ENCODE assay signal across 14 cellular contexts in genomic region chr14:76987956-76988520, GRCh38. TPM values are rescaled to one million over a fixed set of nuclear protein-coding genes. Genes with fewer than 3 reads are reported as not detected.
A peak's percentile ranks its signal among the peaks of the same experiment; 100 is the strongest.
DNase-seq lines count a peak whose midpoint lies in the region; ATAC-seq and TF ChIP-seq lines count a peak whose summit lies in the region.
"Had no signal": no experiment of that assay in that cellular context is flagged by ENCODE, and none has a peak within 500 bp of the region (broad histone marks: within the 10 kb centered on the region; RNA-seq: fewer than 3 reads in every experiment).

No MANE protein-coding gene starts in this region.

- H2BK20ac ChIP-seq in H9 (ENCODE audit: low read depth, low read length, poor library complexity, severe bottlenecking), result no peak overlapping the region

- H3K27ac Mint-ChIP-seq in H9 (peak overlapping the region in 2 of 3 experiments; percentile 34 to 66; a peak in 2 of 7 replicates), WTC11 (peak overlapping the region; percentile 24), memory B cell (peak overlapping the region; percentile 69), progenitor cell of endocrine pancreas (peak overlapping the region; percentile 57)

- H3K9ac ChIP-seq in H9 (ENCODE audit: extremely low read depth, insufficient read length, low read length), result no peak overlapping the region

- H3K23ac ChIP-seq in H9 (ENCODE audit: insufficient read length, low read depth, low read length), result no peak overlapping the region

- H2AK5ac ChIP-seq in H9 (ENCODE audit: insufficient read length, low read length), result no peak overlapping the region

- H3K4me3 Mint-ChIP-seq in H9 (no peak overlapping the region), WTC11 (no peak overlapping the region), memory B cell (no peak overlapping the region), progenitor cell of endocrine pancreas (ENCODE audit: low read depth) (no peak overlapping the region)

- no peak overlapping the region for H3K56ac ChIP-seq in H9 (ENCODE audit: insufficient read length, low read depth, low read length)

- H3K4me2 ChIP-seq in H9 (ENCODE audit: insufficient read depth, insufficient read length, low read length), result no peak overlapping the region

- no peak overlapping the region for H3K27ac ChIP-seq in H9 (ENCODE audit: insufficient read length, low read depth, low read length)
- H3K27ac ChIP-seq: C4-2B, Peyer's patch had no signal

- POLR2A ChIA-PET in WTC11 (lab: Charles Lee), result interaction anchor here (1.2 to 1.5 kb wide), 2 partner anchors 26 to 36 kb away, joined by 3 to 7 read pairs; no protein-coding TSS in a partner anchor

- no peak overlapping the region for H4K91ac ChIP-seq in H9 (ENCODE audit: insufficient read length, low read depth, low read length)

- TF ChIP-seq CTCF in H9 (conservative IDR thresholded peaks at IDR 0.05) (no peak), WTC11 (IDR thresholded peaks at IDR 0.05) (no peak), progenitor cell of endocrine pancreas (IDR thresholded peaks at IDR 0.05; ENCODE audit: unreplicated experiment) (no peak)

- no peak overlapping the region for H2BK5ac ChIP-seq in H9 (ENCODE audit: insufficient read length, low read length)

- H3K79me2 ChIP-seq in H9 (ENCODE audit: insufficient read depth, low read length), result no peaks in the 10 kb centered on the region

- no peak overlapping the region for H2AFZ ChIP-seq in H9 (ENCODE audit: low read length)

- H3K4me1 Mint-ChIP-seq in H9, result peaks cover 40 to 47% of the 10 kb centered on the region in 2 experiments
- peaks cover 47% of the 10 kb centered on the region for H3K4me1 Mint-ChIP-seq in WTC11
- H3K4me1 Mint-ChIP-seq in memory B cell, result peaks cover 6% of the 10 kb centered on the region
- H3K4me1 Mint-ChIP-seq in progenitor cell of endocrine pancreas (ENCODE audit: low read depth), result peaks cover 17% of the 10 kb centered on the region

- DNase-seq in H9, result no peak
- no peak for DNase-seq in WTC11 (ENCODE audit: low spot score)
- no peak for DNase-seq in memory B cell (ENCODE audit: low spot score in 2 of 2)
- DNase-seq in progenitor cell of endocrine pancreas (ENCODE audit: low spot score, unreplicated experiment), result no peak
- no peak for DNase-seq in HAP-1 (ENCODE audit: low spot score in 2 of 2)
- no peak for DNase-seq in DMS153 (lab: John Stamatoyannopoulos, UW)
- no peak for DNase-seq in NCI-H748 (lab: John Stamatoyannopoulos, UW; ENCODE audit: unreplicated experiment)
- DNase-seq: COR-L47, NCI-H1417 treated with DMSO at 0.1 percent for 48 hours, NCI-H2029, NCI-H2171 treated with DMSO at 0.1 percent for 48 hours, Peyer's patch, Right ventricle myocardium superior had no signal

- CTCF ChIA-PET in WTC11 (lab: Charles Lee), result interaction anchor here (0.6 to 1.3 kb wide), 3 partner anchors 9 to 63 kb away, joined by 4 to 9 read pairs (median 8); no protein-coding TSS in a partner anchor

- H3K27me3 Mint-ChIP-seq in H9 (ENCODE audit: low read depth) (no peaks in the 10 kb centered on the region), WTC11 (ENCODE audit: low read depth) (no peaks in the 10 kb centered on the region), memory B cell (no peaks in the 10 kb centered on the region), progenitor cell of endocrine pancreas (no peaks in the 10 kb centered on the region)

- H3K9me3 ChIP-seq in H9 (ENCODE audit: control insufficient read depth, low read depth, low read length), result no peaks in the 10 kb centered on the region
- H3K9me3 ChIP-seq in HAP-1, result no peaks in the 10 kb centered on the region
- H3K9me3 ChIP-seq: Peyer's patch had no signal

- WGBS in H9 (ENCODE audit: extremely low coverage, insufficient read length, low lambda C conversion rate), result no CpG with 5 or more reads among the region's 4 CpGs

- no peak overlapping the region for H4K8ac ChIP-seq in H9 (replicated peaks; ENCODE audit: insufficient read length, low read depth, low read length)

- no peak overlapping the region for H4K5ac ChIP-seq in H9 (ENCODE audit: insufficient read length, low read depth, low read length)

- no peak overlapping the region for H3T11ph ChIP-seq in H9 (ENCODE audit: low read length)

- no peaks in the 10 kb centered on the region for H4K20me1 ChIP-seq in H9 (ENCODE audit: control insufficient read depth, insufficient read depth, insufficient read length)

- H3K36me3 Mint-ChIP-seq in H9 (ENCODE audit: insufficient read depth in 1 of 3, low read depth in 3 of 3) (no peaks in the 10 kb centered on the region; a peak in 1 of 7 replicates), WTC11 (no peaks in the 10 kb centered on the region), memory B cell (no peaks in the 10 kb centered on the region), progenitor cell of endocrine pancreas (ENCODE audit: insufficient read depth) (no peaks in the 10 kb centered on the region)

- no peak overlapping the region for H3K4ac ChIP-seq in H9 (ENCODE audit: low read depth, low read length)

- in situ Hi-C loops in HAP-1 (cut with MboI; ENCODE audit: low sequenced_read_pairs), result no loop called here

- no peaks in the 10 kb centered on the region for H3K23me2 ChIP-seq in H9 (ENCODE audit: insufficient read length, low read depth, low read length, poor library complexity, severe bottlenecking)

- H3K36me3 ChIP-seq in HAP-1 (replicated peaks), result no peaks in the 10 kb centered on the region
- H3K36me3 ChIP-seq: Peyer's patch had no signal

- ATAC-seq in WTC11 (peak; percentile 9; the same call in 1 of the 2 replicates), memory B cell (ENCODE audit: low read depth) (no peak)

- no peak overlapping the region for H2BK120ac ChIP-seq in H9 (ENCODE audit: low read depth, low read length, poor library complexity, severe bottlenecking)

- H2BK15ac ChIP-seq in H9 (ENCODE audit: low read depth, low read length), result no peak overlapping the region

- H2BK12ac ChIP-seq in H9 (ENCODE audit: insufficient read length, low read depth, low read length), result no peak overlapping the region

- H3K27me3 ChIP-seq in H9 (ENCODE audit: insufficient read depth, low read length) (no peaks in the 10 kb centered on the region), HAP-1 (ENCODE audit: low read depth) (no peaks in the 10 kb centered on the region)
- H3K27me3 ChIP-seq: Peyer's patch had no signal

- no peak overlapping the region for H3K4me3 ChIP-seq in HAP-1
- H3K4me3 ChIP-seq: Peyer's patch had no signal

- H3K4me1 ChIP-seq in H9 (ENCODE audit: insufficient read depth, low read length) (no peaks in the 10 kb centered on the region; the same call in 1 of the 2 replicates), HAP-1 (no peaks in the 10 kb centered on the region)
- H3K4me1 ChIP-seq: Peyer's patch had no signal

- no peaks in the 10 kb centered on the region; a peak in 1 of 5 replicates for H3K9me3 Mint-ChIP-seq in H9
- no peaks in the 10 kb centered on the region for H3K9me3 Mint-ChIP-seq in WTC11
- no peaks in the 10 kb centered on the region for H3K9me3 Mint-ChIP-seq in memory B cell
- H3K9me3 Mint-ChIP-seq in progenitor cell of endocrine pancreas (ENCODE audit: low read depth), result no peaks in the 10 kb centered on the region

- H3K79me1 ChIP-seq in H9 (ENCODE audit: insufficient read depth, low read depth, low read length, poor library complexity, severe bottlenecking), result no peaks in the 10 kb centered on the region

- H3K14ac ChIP-seq in H9 (ENCODE audit: insufficient read depth, low read length), result no peak overlapping the region

- H3K18ac ChIP-seq in H9 (ENCODE audit: insufficient read length, low read depth, low read length), result no peak overlapping the region

TF ChIP-seq in WTC11, 78 proteins besides CTCF, POLR2A, EP300 and RAD21:
- no peak for TF ChIP-seq STAT6 (CRISPR knock-in tag; conservative IDR thresholded peaks at IDR 0.05; ENCODE audit: low read depth)

RNA-seq across cellular contexts. Expression of gene IRF2BPL, which starts 40.5 kb away (rescaled TPM):
- total RNA-seq in H9 (2021) (59.0 and 60.1 TPM in 2 replicates), WTC11 (2021) (106 to 126 TPM (median 110 TPM) in 3 replicates), progenitor cell of endocrine pancreas (51.1 and 56.2 TPM in 2 replicates)
